Comparison of ENCODE assay signal across 13 cellular contexts in the genomic region with DNA sequence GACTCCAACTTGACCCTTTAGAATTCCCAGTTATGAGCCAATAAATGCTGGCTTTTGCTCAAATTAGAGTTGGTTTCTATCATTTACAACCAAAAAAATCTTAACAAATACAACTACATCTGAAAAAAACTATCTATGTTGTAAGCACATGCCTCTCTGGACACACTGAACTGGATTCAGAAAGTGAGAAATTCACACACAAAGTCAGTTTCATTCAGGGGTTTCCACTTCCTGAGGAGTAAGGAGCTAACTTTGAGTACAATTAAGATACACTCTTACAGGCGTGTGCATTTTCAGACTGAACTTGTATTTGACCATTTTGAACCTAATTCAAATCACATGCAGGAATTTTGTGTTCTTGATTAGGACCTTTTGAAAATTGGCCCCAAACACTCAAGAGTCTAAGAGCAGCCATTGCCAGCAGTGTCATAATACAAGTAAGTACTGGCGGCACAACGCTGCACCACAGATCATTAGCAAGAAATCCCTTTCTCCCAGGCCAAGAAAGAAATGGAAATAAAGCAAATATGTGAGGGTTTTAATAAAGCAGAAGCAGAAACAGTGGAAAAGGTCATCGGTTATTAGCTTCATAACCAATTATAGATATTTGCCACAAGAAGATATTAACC. TPM values are rescaled to one million over a fixed set of nuclear protein-coding genes. Genes with fewer than 3 reads are reported as not detected.
A peak's percentile ranks its signal among the peaks of the same experiment; 100 is the strongest.
DNase-seq lines count a peak whose midpoint lies in the region; ATAC-seq and TF ChIP-seq lines count a peak whose summit lies in the region.
"Had no signal": no experiment of that assay in that cellular context is flagged by ENCODE, and none has a peak within 500 bp of the region (broad histone marks: within the 10 kb centered on the region; RNA-seq: fewer than 3 reads in every experiment).

No MANE protein-coding gene starts in this region.

- no peaks in the 10 kb centered on the region for H3K27me3 ChIP-seq in CD8-positive, alpha-beta memory T cell (ENCODE audit: insufficient read depth, low read length, poor library complexity, severe bottlenecking)
- H3K27me3 ChIP-seq: colonic mucosa had no signal

- peak overlapping the region; percentile 11 for H3K4me3 ChIP-seq in CD8-positive, alpha-beta memory T cell (ENCODE audit: low read length)
- H3K4me3 ChIP-seq: colonic mucosa had no signal

- ATAC-seq in HG02884 (IDR thresholded peaks at IDR 0.05; ENCODE audit: unreplicated experiment) = peak; percentile 81

- peak overlapping the region in 6 of 8 donors; percentile 30 to 81 (median 67) for H3K27ac Mint-ChIP-seq in CD8-positive, alpha-beta memory T cell
- peak overlapping the region; percentile 82 for H3K27ac Mint-ChIP-seq in activated CD4-positive, alpha-beta memory T cell treated with anti-CD3 and anti-CD28 coated beads for 36 hours

- no peak for DNase-seq in CD8-positive, alpha-beta memory T cell
- DNase-seq in GM19238 (ENCODE audit: insufficient read length, low spot score) = peak; percentile 19
- no peak for DNase-seq in activated CD4-positive, alpha-beta memory T cell treated with anti-CD3 and anti-CD28 coated beads for 36 hours
- DNase-seq in NCI-H1436 treated with DMSO at 0.1 percent for 48 hours (lab: John Stamatoyannopoulos, UW) = no peak
- no peak for DNase-seq in NCI-H1048 (lab: John Stamatoyannopoulos, UW)
- DNase-seq in GM13977 (ENCODE audit: low spot score) = no peak
- DNase-seq in occipital lobe (lab: John Stamatoyannopoulos, UW) = no peak
- DNase-seq: colonic mucosa, glutamatergic neuron, mammary epithelial cell, NCI-H1417 had no signal

- peaks cover 23% of the 10 kb centered on the region for H3K4me1 ChIP-seq in CD8-positive, alpha-beta memory T cell (ENCODE audit: insufficient read depth, low read length)
- H3K4me1 ChIP-seq: colonic mucosa had no signal

- H3K27ac ChIP-seq in CD8-positive, alpha-beta memory T cell (ENCODE audit: low read depth, low read length) = no peak overlapping the region
- H3K27ac ChIP-seq: colonic mucosa had no signal

- no peaks in the 10 kb centered on the region for H3K9me3 Mint-ChIP-seq in CD8-positive, alpha-beta memory T cell
- H3K9me3 Mint-ChIP-seq in activated CD4-positive, alpha-beta memory T cell treated with anti-CD3 and anti-CD28 coated beads for 36 hours = no peaks in the 10 kb centered on the region

- CTCF ChIA-PET in CD8-positive, alpha-beta memory T cell (lab: Charles Lee) = interaction anchor here (2.7 kb wide), 1 partner anchor 221 kb away, joined by 15 read pairs; no protein-coding TSS in a partner anchor
- CTCF ChIA-PET in activated CD4-positive, alpha-beta memory T cell treated with anti-CD3 and anti-CD28 coated beads for 36 hours (lab: Charles Lee) = interaction anchor here (0.9 to 6.1 kb wide), 3 partner anchors 10 to 233 kb away, joined by 3 to 95 read pairs (median 3); no protein-coding TSS in a partner anchor

- POLR2A ChIA-PET in CD8-positive, alpha-beta memory T cell (lab: Charles Lee) = no interaction called here
- POLR2A ChIA-PET in activated CD4-positive, alpha-beta memory T cell treated with anti-CD3 and anti-CD28 coated beads for 36 hours (lab: Charles Lee) = interaction anchor here (0.7 to 1.5 kb wide), 2 partner anchors 26 to 221 kb away, joined by 4 read pairs; no protein-coding TSS in a partner anchor

- H3K4me3 Mint-ChIP-seq in CD8-positive, alpha-beta memory T cell = peak overlapping the region in 3 of 7 donors; percentile 7 to 61 (median 47)
- no peak overlapping the region for H3K4me3 Mint-ChIP-seq in activated CD4-positive, alpha-beta memory T cell treated with anti-CD3 and anti-CD28 coated beads for 36 hours

- H3K9me3 ChIP-seq in CD8-positive, alpha-beta memory T cell (ENCODE audit: low read length) = no peaks in the 10 kb centered on the region
- H3K9me3 ChIP-seq: colonic mucosa had no signal

- in situ Hi-C loops in GM13977 (cut with MboI; ENCODE audit: low pct_unique_long_range_greater_than_20kb, low sequenced_read_pairs, unreplicated experiment) = no loop called here

- intact Hi-C loops in activated CD4-positive, alpha-beta memory T cell treated with anti-CD3 and anti-CD28 coated beads for 36 hours (cut with micrococcal nuclease) = no loop called here

- H3K36me3 Mint-ChIP-seq in CD8-positive, alpha-beta memory T cell = peaks cover 3 to 75% (median 13%) of the 10 kb centered on the region in 3 donors
- H3K36me3 Mint-ChIP-seq in activated CD4-positive, alpha-beta memory T cell treated with anti-CD3 and anti-CD28 coated beads for 36 hours = peaks cover 42% of the 10 kb centered on the region

- TF ChIP-seq CTCF in GM13977 (IDR thresholded peaks at IDR 0.05; ENCODE audit: extremely low read depth, insufficient read depth, missing control alignments) = no peak

- peaks cover 16% of the 10 kb centered on the region for H3K36me3 ChIP-seq in CD8-positive, alpha-beta memory T cell (ENCODE audit: insufficient read depth, low read length)
- H3K36me3 ChIP-seq: colonic mucosa had no signal

- no peaks in the 10 kb centered on the region for H3K27me3 Mint-ChIP-seq in CD8-positive, alpha-beta memory T cell
- no peaks in the 10 kb centered on the region for H3K27me3 Mint-ChIP-seq in activated CD4-positive, alpha-beta memory T cell treated with anti-CD3 and anti-CD28 coated beads for 36 hours

- peaks cover 14 to 33% (median 31%) of the 10 kb centered on the region in 3 donors for H3K4me1 Mint-ChIP-seq in CD8-positive, alpha-beta memory T cell
- H3K4me1 Mint-ChIP-seq in activated CD4-positive, alpha-beta memory T cell treated with anti-CD3 and anti-CD28 coated beads for 36 hours (ENCODE audit: low read depth) = peaks cover 43% of the 10 kb centered on the region

RNA-seq across cellular contexts. Expression of a gene that starts 31.1 kb away (rescaled TPM):
- 10 to 100 TPM; 29.6 to 31.0 TPM for total RNA-seq in CD8-positive, alpha-beta memory T cell
- 46.1 TPM for polyA plus RNA-seq in CD8-positive, alpha-beta memory T cell
- 10 to 100 TPM; 31.6 to 37.0 TPM for total RNA-seq in activated CD4-positive, alpha-beta memory T cell treated with anti-CD3 and anti-CD28 coated beads for 36 hours
- total RNA-seq in occipital lobe = 49.8 TPM

RNA-seq across cellular contexts. Expression of a gene that starts 31.5 kb away (rescaled TPM):
- 10 to 100 TPM; 14.9 to 16.0 TPM for total RNA-seq in CD8-positive, alpha-beta memory T cell
- 11.2 TPM for polyA plus RNA-seq in CD8-positive, alpha-beta memory T cell
- total RNA-seq in activated CD4-positive, alpha-beta memory T cell treated with anti-CD3 and anti-CD28 coated beads for 36 hours = 10 to 100 TPM; 19.6 to 21.3 TPM
- total RNA-seq in occipital lobe = 21.5 TPM

RNA-seq across cellular contexts. Expression of a gene that starts 42.1 kb away (rescaled TPM):
- total RNA-seq in CD8-positive, alpha-beta memory T cell = under 1 TPM; 0.16 to 0.24 TPM
- polyA plus RNA-seq in CD8-positive, alpha-beta memory T cell = not detected
- total RNA-seq in activated CD4-positive, alpha-beta memory T cell treated with anti-CD3 and anti-CD28 coated beads for 36 hours = under 1 TPM; 0.19 to 0.31 TPM
- total RNA-seq in occipital lobe = 1.1 TPM
- polyA plus RNA-seq: BJ had no signal
